28 cellular contexts compared by ENCODE assay signal in the genomic region with DNA sequence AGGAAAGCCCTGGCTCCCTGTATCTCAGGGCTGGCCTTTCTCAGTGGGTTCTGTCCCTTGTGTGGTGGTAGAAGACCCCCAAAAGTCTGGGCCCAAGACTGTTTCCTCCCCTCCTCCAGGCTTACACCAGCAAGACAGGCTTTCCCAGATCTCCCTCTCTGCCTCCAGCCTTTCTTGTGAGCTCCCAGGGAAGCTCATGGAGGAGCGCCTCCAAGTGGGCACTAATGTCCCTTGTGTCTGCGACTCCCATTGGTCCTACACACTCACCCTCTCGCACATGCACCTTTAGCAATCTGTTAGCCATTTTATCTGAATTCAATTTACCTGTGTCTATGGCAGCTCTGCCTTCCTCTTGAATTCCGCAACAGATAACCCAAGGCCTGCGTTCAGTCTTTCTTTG.
DNase-seq lines count a peak whose midpoint lies in the region; ATAC-seq, FAIRE-seq and TF ChIP-seq lines count a peak whose summit lies in the region.
"Had no signal": no experiment of that assay in that cellular context is flagged by ENCODE, and none has a peak within 500 bp of the region (broad histone marks: within the 10 kb centered on the region; RNA-seq: fewer than 3 reads in every experiment).

No MANE protein-coding gene starts in this region.

- ATAC-seq in K562 (peak; percentile 75), GM18873 (IDR thresholded peaks at IDR 0.05; ENCODE audit: low FRiP score, unreplicated experiment) (no peak)
- ATAC-seq: activated CD4-positive, CD25-positive, alpha-beta regulatory T cell treated with anti-CD3 and anti-CD28 coated beads, Interleukin-2, amount 50 U/mL, for 24 hours; effector memory CD8-positive, alpha-beta T cell; stimulated activated memory B cell treated with anti-CD40 and anti-IgM and Interleukin-4, amounts not matched to agents 10 μg/mL and 1 μg/mL and 100 μg/mL, for 72 hours had no signal

- DNase-seq in HuH-7 (ENCODE audit: low spot score) (peak; percentile 10), K562 (ENCODE audit: extremely low read depth in 1 of 4, low spot score in 3 of 4) (peak in 2 of 4 experiments; percentile 18 to 24), iPS-NIHi7 (ENCODE audit: extremely low spot score) (peak; percentile 65), erythroblast (lab: John Stamatoyannopoulos, UW) (no peak), GF-D8 (lab: John Stamatoyannopoulos, UW) (no peak)
- DNase-seq in activated effector memory CD4-positive, alpha-beta T cell treated with anti-CD3 and anti-CD28 coated beads, Interleukin-2, amount 50 U/mL, for 16 hours = no peak
- DNase-seq: activated CD4-positive, alpha-beta T cell treated with anti-CD3 and anti-CD28 coated beads, Interleukin-2, amount 50 U/mL, for 48 hours; activated naive CD4-positive, alpha-beta T cell treated with Interleukin-2 at 50 U/mL for 16 hours; caudate nucleus; DMS153; effector memory CD8-positive, alpha-beta T cell; foreskin fibroblast; head of caudate nucleus; NCI-H1417; NCI-H2081 treated with DMSO at 0.1 percent for 48 hours; NCI-H345; NCI-H774; substantia nigra had no signal

- TF ChIP-seq POLR2A in K562 (conservative IDR thresholded peaks at IDR 0.05) (no peak), erythroblast (IDR thresholded peaks at IDR 0.05; ENCODE audit: low read length) (no peak)

- intact Hi-C loops in K562 (cut with micrococcal nuclease) = loop anchor here (1.0 kb wide), 1 partner anchor 114 kb away; no protein-coding TSS in a partner anchor

- H3K4me2 ChIP-seq in K562 (ENCODE audit: insufficient read depth, low read length) = no peak overlapping the region

- TF ChIP-seq CTCF in C4-2B (conservative IDR thresholded peaks at IDR 0.05) (peak; percentile 7; the same call in 1 of the 2 replicates), K562 (IDR thresholded peaks at IDR 0.05 in 2 of 3, conservative IDR thresholded peaks at IDR 0.05 in 1 of 3; ENCODE audit: insufficient read depth in 2 of 3, low read depth in 1 of 3, low read length in 3 of 3) (peak; percentile 20 to 52 (median 21); a peak in 4 of 6 replicates)

- BruUV-seq in K562 (replicated peaks; lab: Mats Ljungman, UMichigan) = no TSS peak

- H3K27me3 ChIP-seq in K562 (ENCODE audit: control insufficient read depth in 2 of 2, insufficient read depth in 2 of 2, low read length in 2 of 2) = no peaks in the 10 kb centered on the region
- H3K27me3 ChIP-seq: esophagus muscularis mucosa had no signal

- WGBS in K562 (ENCODE audit: insufficient coverage, low coverage, missing lambda C conversion rate) = 9% methylated on average over 5 of the region's 5 CpGs

- FAIRE-seq in K562 (lab: Jason Lieb, UNC) = peak; percentile 6
- FAIRE-seq: TTC549 had no signal

- in situ Hi-C loops in K562 (cut with MboI) = no loop called here

- H3K4me3 ChIP-seq in K562 = no peak overlapping the region
- H3K4me3 ChIP-seq: coronary artery, esophagus muscularis mucosa, lung, SJSA1 had no signal

- POLR2A ChIA-PET in K562 (lab: Yijun Ruan, JAX) = interaction anchor here (0.6 to 0.9 kb wide), 3 partner anchors 8 to 189 kb away, joined by 3 to 4 read pairs (median 3); no protein-coding TSS in a partner anchor

- no peaks in the 10 kb centered on the region for H3K9me1 ChIP-seq in K562 (ENCODE audit: control insufficient read depth, insufficient read depth, low read length)

- no peaks in the 10 kb centered on the region for H4K20me1 ChIP-seq in K562 (replicated peaks; ENCODE audit: control insufficient read depth, insufficient read depth, low read length)

- H3K9ac ChIP-seq in K562 (ENCODE audit: insufficient read depth in 1 of 2, low read depth in 2 of 2, low read length in 2 of 2) = no peak overlapping the region

- H3K27ac ChIP-seq in C4-2B (no peak overlapping the region), K562 (ENCODE audit: extremely low read depth, low read depth, low read length) (no peak overlapping the region)
- H3K27ac ChIP-seq: coronary artery, RWPE1, SJSA1 had no signal

- no peaks in the 10 kb centered on the region for H3K4me1 ChIP-seq in K562 (replicated peaks in 1 of 2; ENCODE audit: control insufficient read depth in 2 of 2, insufficient read depth in 2 of 2, low read length in 2 of 2)
- H3K4me1 ChIP-seq: SJSA1 had no signal

- H3K9me3 ChIP-seq in K562 (replicated peaks; ENCODE audit: control insufficient read depth, insufficient read depth, low read depth, low read length) = no peaks in the 10 kb centered on the region
- H3K9me3 ChIP-seq: esophagus muscularis mucosa, SJSA1 had no signal

- no peaks in the 10 kb centered on the region for H3K36me3 ChIP-seq in K562 (ENCODE audit: control insufficient read depth, insufficient read depth, low read length)
- H3K36me3 ChIP-seq: esophagus muscularis mucosa, SJSA1 had no signal

- CTCF ChIA-PET in K562 (lab: Yijun Ruan, JAX; ENCODE audit: low intra/inter-chr PET ratio) = no interaction called here

- no peak overlapping the region for H2AFZ ChIP-seq in K562 (ENCODE audit: low read depth, low read length)

- TF ChIP-seq RAD21 in K562 (CRISPR knock-in tag; conservative IDR thresholded peaks at IDR 0.05 in 1 of 2, IDR thresholded peaks at IDR 0.05 in 1 of 2) = no peak

- H3K79me2 ChIP-seq in K562 (ENCODE audit: control insufficient read depth, insufficient read depth, low read length) = no peaks in the 10 kb centered on the region

- no peak for TF ChIP-seq EP300 in K562 (IDR thresholded peaks at IDR 0.05; ENCODE audit: low read length)

TF ChIP-seq in K562, 482 proteins besides CTCF, POLR2A, EP300 and RAD21:
- TF ChIP-seq DACH1 (IDR thresholded peaks at IDR 0.05; ENCODE audit: partially characterized antibody) = no peak
- TF ChIP-seq TCF7L2 (IDR thresholded peaks at IDR 0.05; ENCODE audit: low read depth, low read length) = no peak
- no peak for TF ChIP-seq CTBP1 (IDR thresholded peaks at IDR 0.05; ENCODE audit: borderline replicate concordance)
- no peak for TF ChIP-seq ZNF77 (CRISPR knock-in tag; IDR thresholded peaks at IDR 0.05)
- no peak for TF ChIP-seq CBFA2T2 (conservative IDR thresholded peaks at IDR 0.05)
- TF ChIP-seq RBBP5 (IDR thresholded peaks at IDR 0.05; ENCODE audit: borderline replicate concordance, insufficient read depth, low read length, poor library complexity, severe bottlenecking) = no peak
- no peak for TF ChIP-seq MTA1 (IDR thresholded peaks at IDR 0.05; ENCODE audit: borderline replicate concordance)
- no peak for TF ChIP-seq BCOR (IDR thresholded peaks at IDR 0.05)
- TF ChIP-seq RFX1 (IDR thresholded peaks at IDR 0.05) = no peak
- TF ChIP-seq SMAD4 (CRISPR knock-in tag; conservative IDR thresholded peaks at IDR 0.05) = no peak

Comparison
In these comparisons a context has a peak if more than half of its experiments do, and no peak if none do; other contexts are left out.
1. DNase-seq: peak in HuH-7 (single experiment) and iPS-NIHi7 (single experiment); none in activated effector memory CD4-positive, alpha-beta T cell treated with anti-CD3 and anti-CD28 coated beads, Interleukin-2, amount 50 U/mL, for 16 hours (single experiment), erythroblast (0 of 2) and GF-D8 (single experiment).